ENCODE assay signal across 35 cellular contexts in genomic region chr16:79883494-79883893, GRCh38.
"Had no signal": no experiment of that assay in that cellular context is flagged by ENCODE, and none has a peak within 500 bp of the region (broad histone marks: within the 10 kb centered on the region; RNA-seq: fewer than 3 reads in every experiment).

No MANE protein-coding gene starts in this region.

- H3K9ac ChIP-seq: KMS-11 had no signal

- H3K36me3 ChIP-seq: MG63, SJCRH30 had no signal

- H3K4me1 ChIP-seq: SJCRH30 had no signal

- H2AFZ ChIP-seq: PC-9 had no signal

- H3K4me2 ChIP-seq: KMS-11, PC-9 had no signal

- H3K9me3 ChIP-seq: MG63, SJCRH30 had no signal

- H3K4me3 ChIP-seq: MG63, PC-9, SJCRH30, SK-N-MC had no signal

- H3K27ac ChIP-seq: KMS-11, PC-9, RWPE1, SJCRH30, SK-N-MC had no signal

- H3K27me3 ChIP-seq: MG63, SJCRH30 had no signal

- DNase-seq: Karpas-422, MG63, NCI-H1048, NCI-H1092 treated with DMSO at 0.1 percent for 48 hours, NCI-H1105 treated with DMSO at 0.1 percent for 48 hours, NCI-H1417, NCI-H1436, NCI-H146, NCI-H1694, NCI-H187, NCI-H1930, NCI-H2029 treated with DMSO at 0.1 percent for 48 hours, NCI-H2081 treated with DMSO at 0.1 percent for 48 hours, NCI-H2107, NCI-H2171, NCI-H2227 treated with DMSO at 0.1 percent for 48 hours, NCI-H345, NCI-H446, NCI-H524, NCI-H526, NCI-H69, NCI-H748 treated with DMSO at 0.1 percent for 48 hours, NCI-H82, OCI-M1, PC-9, SHP77, SIG-M5, SJCRH30, T-cell had no signal

- ATAC-seq: Panc1, Right ventricle myocardium inferior, SK-N-SH treated with all-trans-retinoic acid at 6 μM for 48 hours, T-cell had no signal
